Comparison of ENCODE assay signal across 8 cellular contexts in the genomic region with DNA sequence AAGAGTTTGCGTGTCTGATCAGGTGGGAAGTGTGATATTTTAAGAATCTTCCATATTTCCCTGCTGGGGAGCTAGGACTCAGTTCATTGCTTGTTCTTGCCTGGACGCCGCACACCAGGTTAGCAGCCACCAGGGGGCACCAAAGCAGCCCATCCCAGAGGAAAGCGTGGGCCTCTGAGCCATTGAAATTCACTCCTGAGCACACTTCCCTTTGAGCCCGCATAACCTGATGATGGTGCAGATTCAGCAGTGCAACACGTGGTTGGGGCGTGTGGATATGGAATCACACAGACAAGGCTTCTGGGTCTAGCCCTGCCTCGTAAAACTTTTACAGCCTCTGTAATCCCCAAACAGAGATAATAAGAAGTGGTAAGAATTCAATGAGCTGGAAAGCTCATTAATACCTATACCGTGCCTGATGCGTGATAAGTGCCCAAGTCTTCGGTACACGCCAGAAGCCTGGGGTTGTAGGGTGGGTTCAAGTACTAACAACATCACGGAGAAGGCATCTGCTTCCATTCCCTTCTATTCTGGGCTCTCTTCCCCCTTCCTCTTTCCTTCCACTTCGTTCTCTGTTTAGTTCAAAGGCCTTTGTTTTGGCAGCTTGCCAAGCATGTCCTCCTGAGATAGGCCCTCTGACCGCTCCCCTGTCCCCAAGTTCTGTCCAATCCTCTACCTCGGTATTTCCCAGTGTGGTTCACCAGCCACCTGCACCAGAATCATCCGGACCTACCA.
DNase-seq lines count a peak whose midpoint lies in the region; ATAC-seq, FAIRE-seq and TF ChIP-seq lines count a peak whose summit lies in the region.

No MANE protein-coding gene starts in this region.

- DNase-seq in GM04503 (ENCODE audit: low read depth), result peak; percentile 23
- DNase-seq in HCEC 1CT, result peak; percentile 80
- peak; percentile 82 for DNase-seq in MM.1S
- DNase-seq in SK-MEL-5 (ENCODE audit: low read depth, low spot score), result peak; percentile 99
- peak; percentile 89 for DNase-seq in activated naive CD4-positive, alpha-beta T cell treated with anti-CD3 and anti-CD28 coated beads for 36 hours
- DNase-seq in glomerular visceral epithelial cell (ENCODE audit: extremely low spot score), result peak; percentile 78
- DNase-seq in pancreas, result peak; percentile 68 to 95 (median 86)
- peak; percentile 80 to 93 for DNase-seq in tibial nerve (ENCODE audit: low spot score in 2 of 2)

- TF ChIP-seq POLR2A in tibial nerve (IDR thresholded peaks at IDR 0.05), result no peak

- peaks cover 1% of the 10 kb centered on the region for H3K9me3 Mint-ChIP-seq in activated naive CD4-positive, alpha-beta T cell treated with anti-CD3 and anti-CD28 coated beads for 36 hours

- FAIRE-seq in pancreas (lab: Jason Lieb, UNC), result no peak

- peaks cover 9% of the 10 kb centered on the region for H3K4me1 Mint-ChIP-seq in activated naive CD4-positive, alpha-beta T cell treated with anti-CD3 and anti-CD28 coated beads for 36 hours (ENCODE audit: low read depth)

- TF ChIP-seq EP300 in tibial nerve (IDR thresholded peaks at IDR 0.05), result peak in 1 of 2 donors; percentile 31

- H3K36me3 ChIP-seq in MM.1S (replicated peaks; ENCODE audit: insufficient read depth, low read length) (no peaks in the 10 kb centered on the region), pancreas (no peaks in the 10 kb centered on the region), tibial nerve (no peaks in the 10 kb centered on the region)

- H3K27me3 ChIP-seq in MM.1S (replicated peaks; ENCODE audit: insufficient read depth, low read length), result no peaks in the 10 kb centered on the region
- H3K27me3 ChIP-seq in pancreas, result no peaks in the 10 kb centered on the region
- H3K27me3 ChIP-seq in tibial nerve, result no peaks in the 10 kb centered on the region

- H3K9ac ChIP-seq in MM.1S (ENCODE audit: low read length), result peak overlapping the region; percentile 14; the same call in 1 of the 2 replicates

- no peak overlapping the region for H3K4me3 ChIP-seq in MM.1S (ENCODE audit: low read length)
- H3K4me3 ChIP-seq in pancreas, result peak overlapping the region in 1 of 4 donors; percentile 19
- peak overlapping the region in 1 of 4 donors; percentile 10 for H3K4me3 ChIP-seq in tibial nerve

- H3K27ac Mint-ChIP-seq in activated naive CD4-positive, alpha-beta T cell treated with anti-CD3 and anti-CD28 coated beads for 36 hours, result no peak overlapping the region

- H2AFZ ChIP-seq in MM.1S (ENCODE audit: low read length), result peak overlapping the region; percentile 82

- H3F3A ChIP-seq in MM.1S (ENCODE audit: insufficient read depth, low read length), result peaks cover 2% of the 10 kb centered on the region

- no peaks in the 10 kb centered on the region for H4K20me1 ChIP-seq in MM.1S (ENCODE audit: insufficient read depth, low read length)

- no peak overlapping the region for H3K4me3 Mint-ChIP-seq in activated naive CD4-positive, alpha-beta T cell treated with anti-CD3 and anti-CD28 coated beads for 36 hours

- no peak overlapping the region for H3K27ac ChIP-seq in MM.1S (ENCODE audit: low read length)
- peak overlapping the region in 1 of 4 donors; percentile 7 for H3K27ac ChIP-seq in pancreas
- H3K27ac ChIP-seq in tibial nerve, result peak overlapping the region in 3 of 4 donors; percentile 31 to 52 (median 32)

- CTCF ChIA-PET in activated naive CD4-positive, alpha-beta T cell treated with anti-CD3 and anti-CD28 coated beads for 36 hours (lab: Charles Lee), result interaction anchor here (0.6 to 5.8 kb wide), 34 partner anchors 8 to 901 kb away, joined by 3 to 123 read pairs (median 4); no protein-coding TSS in a partner anchor

- H3K79me2 ChIP-seq in MM.1S (ENCODE audit: low read length), result no peaks in the 10 kb centered on the region

- TF ChIP-seq CTCF in MM.1S (IDR thresholded peaks at IDR 0.05; ENCODE audit: low read length) (peak; percentile 97), pancreas (IDR thresholded peaks at IDR 0.05) (peak; percentile 75 to 93 (median 84)), tibial nerve (IDR thresholded peaks at IDR 0.05) (peak; percentile 90 to 94 (median 91))

- intact Hi-C loops in activated naive CD4-positive, alpha-beta T cell treated with anti-CD3 and anti-CD28 coated beads for 36 hours (cut with micrococcal nuclease), result loop anchor here (1.0 to 5.0 kb wide), 2 partner anchors 34 to 703 kb away; no protein-coding TSS in a partner anchor
- intact Hi-C loops in pancreas (cut with DNase I), result no loop called here

- H3K36me3 Mint-ChIP-seq in activated naive CD4-positive, alpha-beta T cell treated with anti-CD3 and anti-CD28 coated beads for 36 hours (ENCODE audit: low read depth), result no peaks in the 10 kb centered on the region

- H3K4me1 ChIP-seq in MM.1S (ENCODE audit: low read length), result peaks cover 14% of the 10 kb centered on the region
- no peaks in the 10 kb centered on the region for H3K4me1 ChIP-seq in pancreas
- H3K4me1 ChIP-seq in tibial nerve, result peaks cover 0 to 32% (median 13%) of the 10 kb centered on the region in 4 donors

- peak; percentile 97 to 100 (median 99) for ATAC-seq in pancreas

- H3K9me2 ChIP-seq in MM.1S (replicated peaks; ENCODE audit: insufficient read depth, low read length), result no peaks in the 10 kb centered on the region

- H3K4me2 ChIP-seq in MM.1S (ENCODE audit: low read depth, low read length), result peak overlapping the region; percentile 38

- 24 to 33% methylated on average over 17 of the region's 17 CpGs for WGBS in pancreas, 2 donors
- WGBS in tibial nerve, 2 donors, result 18 to 19% methylated on average over 16 to 17 of the region's 17 CpGs

- H3K27me3 Mint-ChIP-seq in activated naive CD4-positive, alpha-beta T cell treated with anti-CD3 and anti-CD28 coated beads for 36 hours (ENCODE audit: low read depth), result no peaks in the 10 kb centered on the region

- H3K9me3 ChIP-seq in MM.1S (replicated peaks; ENCODE audit: insufficient read depth, low read length) (no peaks in the 10 kb centered on the region), pancreas (no peaks in the 10 kb centered on the region), tibial nerve (peaks cover 0 to 11% (median 0%) of the 10 kb centered on the region in 4 donors)

- in situ Hi-C loops in SK-MEL-5 (cut with HindIII; ENCODE audit: low pct_unique_long_range_greater_than_20kb, low sequenced_read_pairs), result no loop called here

Comparison
In these comparisons a context has a peak if more than half of its experiments do, and no peak if none do; other contexts are left out.
1. DNase-seq: peak in every context shown above with its lines; median percentile 99 in SK-MEL-5; 89 in activated naive CD4-positive, alpha-beta T cell treated with anti-CD3 and anti-CD28 coated beads for 36 hours; 86 in pancreas; 86 in tibial nerve; 82 in MM.1S; 80 in HCEC 1CT; 78 in glomerular visceral epithelial cell; 23 in GM04503.